ENCODE assay signal across 2 cellular contexts in genomic region chr17:14048169-14048568, GRCh38.
TF ChIP-seq lines count a peak whose summit lies in the region.

No MANE protein-coding gene starts in this region.

TF ChIP-seq in HEK293, 187 proteins besides CTCF, POLR2A, EP300 and RAD21:
- TF ChIP-seq ZBTB11 (tag by site-specific recombination; conservative IDR thresholded peaks at IDR 0.05; ENCODE audit: low read depth): peak; percentile 32; the same call in 1 of the 2 replicates
- no peak for TF ChIP-seq ZNF664 (tag by site-specific recombination; IDR thresholded peaks at IDR 0.05)
- TF ChIP-seq BCL11A (tag by site-specific recombination; IDR thresholded peaks at IDR 0.05; ENCODE audit: low read depth): no peak
- no peak for TF ChIP-seq ZNF121 (tag by site-specific recombination; IDR thresholded peaks at IDR 0.05)
- TF ChIP-seq ZNF366 (tag by site-specific recombination; conservative IDR thresholded peaks at IDR 0.05): peak; percentile 57

TF ChIP-seq in K562, 482 proteins besides CTCF, POLR2A, EP300 and RAD21 (continued from another document):
- TF ChIP-seq PKNOX1 (IDR thresholded peaks at IDR 0.05) (no peak), PATZ1 (CRISPR knock-in tag; IDR thresholded peaks at IDR 0.05; ENCODE audit: borderline replicate concordance) (no peak), ZNF444 (CRISPR knock-in tag; IDR thresholded peaks at IDR 0.05) (no peak), ZMIZ1 (IDR thresholded peaks at IDR 0.05; ENCODE audit: low read depth in 2 of 2, low read length in 2 of 2) (no peak), CHD4 (IDR thresholded peaks at IDR 0.05; ENCODE audit: insufficient read depth, insufficient replicate concordance, low read depth, low read length, poor library complexity, severe bottlenecking) (no peak)
